In the genomic region with DNA sequence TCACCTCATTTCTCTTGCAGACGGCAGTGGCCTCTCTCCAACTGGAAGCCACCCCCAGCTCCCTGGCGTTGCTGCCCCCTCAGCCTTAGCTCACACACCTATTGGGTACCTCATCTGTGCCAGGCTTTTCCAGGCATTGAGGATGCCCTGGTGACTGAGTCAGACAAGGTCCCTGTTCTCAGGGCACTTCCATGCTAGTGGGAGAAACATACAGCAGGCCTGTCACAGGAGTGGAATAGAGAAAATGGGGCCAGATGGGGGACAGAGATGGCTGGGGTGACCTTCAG, we compare ENCODE assay signal across 11 cellular contexts. TPM values are rescaled to one million over a fixed set of nuclear protein-coding genes. Genes with fewer than 3 reads are reported as not detected.
DNase-seq lines count a peak whose midpoint lies in the region; ATAC-seq and TF ChIP-seq lines count a peak whose summit lies in the region.
"Had no signal": no experiment of that assay in that cellular context is flagged by ENCODE, and none has a peak within 500 bp of the region (broad histone marks: within the 10 kb centered on the region; RNA-seq: fewer than 3 reads in every experiment).

No MANE protein-coding gene starts in this region.

- H3K79me1 ChIP-seq in neuronal stem cell (ENCODE audit: low read depth, low read length): peaks cover 20% of the 10 kb centered on the region

- no peak overlapping the region for H3K4me2 ChIP-seq in neuronal stem cell (ENCODE audit: insufficient read depth, low read length, poor library complexity, severe bottlenecking)

- no peak overlapping the region for H2AK5ac ChIP-seq in neuronal stem cell (ENCODE audit: low read depth, low read length)

- peak overlapping the region; percentile 57 for H3K23ac ChIP-seq in neuronal stem cell (ENCODE audit: low read depth, low read length, poor library complexity)

- H3K4me1 ChIP-seq in right atrium auricular region (peaks cover 3 to 97% of the 10 kb centered on the region in 2 donors), neuronal stem cell (ENCODE audit: control insufficient read depth in 2 of 2, insufficient read depth in 1 of 2, low read depth in 1 of 2, low read length in 2 of 2) (no peaks in the 10 kb centered on the region), vagina (peaks cover 67% of the 10 kb centered on the region)

- no peak overlapping the region for H2BK5ac ChIP-seq in neuronal stem cell (ENCODE audit: low read length)

- H3K27ac ChIP-seq in right atrium auricular region (peak overlapping the region; percentile 86 to 93), dorsolateral prefrontal cortex (peak overlapping the region; percentile 58 to 99 (median 90)), neuronal stem cell (replicated peaks; ENCODE audit: low read length) (no peak overlapping the region), vagina (peak overlapping the region; percentile 49)

- H2BK12ac ChIP-seq in neuronal stem cell (ENCODE audit: low read length): no peak overlapping the region

- H3K4me3 ChIP-seq in right atrium auricular region (no peak overlapping the region), dorsolateral prefrontal cortex (peak overlapping the region in 1 of 59 donors; percentile 3), neuronal stem cell (ENCODE audit: low read length in 2 of 2) (no peak overlapping the region), vagina (no peak overlapping the region)

- no peak overlapping the region for H2BK15ac ChIP-seq in neuronal stem cell (ENCODE audit: low read length)

- no peak overlapping the region for H3K4ac ChIP-seq in neuronal stem cell (ENCODE audit: low read length)

- peak overlapping the region; percentile 30 for H3K9ac ChIP-seq in neuronal stem cell (ENCODE audit: low read depth, low read length, poor library complexity)

- no peak overlapping the region for H4K8ac ChIP-seq in neuronal stem cell (ENCODE audit: low read depth, low read length)

- TF ChIP-seq CTCF in right atrium auricular region (IDR thresholded peaks at IDR 0.05) (no peak), dorsolateral prefrontal cortex (IDR thresholded peaks at IDR 0.05 in 54 of 56, conservative IDR thresholded peaks at IDR 0.05 in 2 of 56; ENCODE audit: low read depth in 1 of 56, partially characterized antibody in 56 of 56) (no peak), vagina (IDR thresholded peaks at IDR 0.05) (no peak)

- no peak overlapping the region for H3K14ac ChIP-seq in neuronal stem cell (ENCODE audit: low read length)

- no peak for DNase-seq in right atrium auricular region (ENCODE audit: low spot score)
- DNase-seq in Right ventricle myocardium superior: no peak
- no peak for DNase-seq in dorsolateral prefrontal cortex
- no peak for DNase-seq in neuronal stem cell (ENCODE audit: low spot score)
- DNase-seq in vagina (ENCODE audit: extremely low spot score in 2 of 2): no peak
- no peak for DNase-seq in NCI-H2029 (lab: John Stamatoyannopoulos, UW)
- DNase-seq: NCI-H1092 treated with DMSO at 0.1 percent for 48 hours, small intestine had no signal

- no peak for TF ChIP-seq POLR2A in vagina (IDR thresholded peaks at IDR 0.05)

- WGBS in neuronal stem cell (ENCODE audit: extremely low coverage in 2 of 2, insufficient read length in 2 of 2, insufficient replicate concordance in 1 of 2), 2 donors: no CpG with 5 or more reads among the region's 2 CpGs

- H3K9me3 ChIP-seq in right atrium auricular region (no peaks in the 10 kb centered on the region), neuronal stem cell (replicated peaks in 1 of 2; ENCODE audit: control insufficient read depth in 2 of 2, insufficient read depth in 1 of 2, low read depth in 1 of 2, low read length in 2 of 2) (no peaks in the 10 kb centered on the region), vagina (no peaks in the 10 kb centered on the region)

- no peak overlapping the region for H2BK120ac ChIP-seq in neuronal stem cell (ENCODE audit: low read depth, low read length)

- no peaks in the 10 kb centered on the region for H3K27me3 ChIP-seq in right atrium auricular region
- no peaks in the 10 kb centered on the region for H3K27me3 ChIP-seq in dorsolateral prefrontal cortex
- H3K27me3 ChIP-seq in neuronal stem cell (ENCODE audit: control insufficient read depth in 3 of 3, insufficient read depth in 3 of 3, low read depth in 1 of 3, low read length in 3 of 3): no peaks in the 10 kb centered on the region
- H3K27me3 ChIP-seq in vagina: no peaks in the 10 kb centered on the region

- H3K18ac ChIP-seq in neuronal stem cell (ENCODE audit: low read length): no peak overlapping the region

- H4K91ac ChIP-seq in neuronal stem cell (ENCODE audit: low read depth, low read length, poor library complexity): no peak overlapping the region

- intact Hi-C loops in Right ventricle myocardium superior (cut with DNase I) (no loop called here), dorsolateral prefrontal cortex (cut with DNase I) (loop anchor here in 1 of 2 donors (5.0 kb wide), 1 partner anchor 53 kb away; no protein-coding TSS in a partner anchor), vagina (cut with DNase I) (no loop called here)

- peaks cover 97% of the 10 kb centered on the region for H3K36me3 ChIP-seq in right atrium auricular region
- H3K36me3 ChIP-seq in neuronal stem cell (replicated peaks in 1 of 2; ENCODE audit: control insufficient read depth in 2 of 2, insufficient read depth in 2 of 2, low read length in 2 of 2): peaks cover 86 to 96% of the 10 kb centered on the region in 2 donors
- peaks cover 2 to 77% of the 10 kb centered on the region in 2 donors for H3K36me3 ChIP-seq in vagina

- no peak for ATAC-seq in Right ventricle myocardium superior (ENCODE audit: poor library complexity)
- ATAC-seq in GM21619 (IDR thresholded peaks at IDR 0.05; ENCODE audit: unreplicated experiment): no peak
- ATAC-seq in HG03432 (IDR thresholded peaks at IDR 0.05; ENCODE audit: unreplicated experiment): no peak

- H2AFZ ChIP-seq in neuronal stem cell (ENCODE audit: low read length): no peak overlapping the region

RNA-seq across cellular contexts. Expression of a gene that starts 33.9 kb away (rescaled TPM):
- total RNA-seq in right atrium auricular region (under 1 TPM; 0.74 to 0.90 TPM), Right ventricle myocardium superior (not detected), dorsolateral prefrontal cortex (1 to 10 TPM in 55 of 120 experiments, under 1 TPM in 32, not detected in 33; 0.19 to 3.0 (median 1.2) TPM), vagina (9.6 TPM)
- polyA plus RNA-seq in neuronal stem cell (2013, experiment 1 of 2): 5.6 TPM
- 5.2 TPM for polyA plus RNA-seq in neuronal stem cell (2013, experiment 2 of 2)
- total RNA-seq: Daoy had no signal
